9 cellular contexts compared by ENCODE assay signal in genomic region chr12:116537149-116537904, GRCh38. TPM values are rescaled to one million over a fixed set of nuclear protein-coding genes. Genes with fewer than 3 reads are reported as not detected.
DNase-seq lines count a peak whose midpoint lies in the region; ATAC-seq and TF ChIP-seq lines count a peak whose summit lies in the region.
"Had no signal": no experiment of that assay in that cellular context is flagged by ENCODE, and none has a peak within 500 bp of the region (broad histone marks: within the 10 kb centered on the region; RNA-seq: fewer than 3 reads in every experiment).

No MANE protein-coding gene starts in this region.

- POLR2A ChIA-PET in activated CD4-positive, alpha-beta T cell treated with anti-CD3 and anti-CD28 coated beads, Interleukin-2, amount 10 ng/mL, durations not matched to agents 7 days and 5 days (lab: Charles Lee) = no interaction called here

- H3K4me1 ChIP-seq in right cardiac atrium (ENCODE audit: control insufficient read depth, insufficient read depth, low read length) = peaks cover 5% of the 10 kb centered on the region

- intact Hi-C loops in activated CD4-positive, alpha-beta T cell treated with anti-CD3 and anti-CD28 coated beads, Interleukin-2, amount 10 ng/mL, durations not matched to agents 24 days and 14 days (cut with micrococcal nuclease) = no loop called here
- intact Hi-C loops in right cardiac atrium (cut with DNase I) = no loop called here

- no peak overlapping the region for H3K4me3 Mint-ChIP-seq in activated CD4-positive, alpha-beta T cell treated with anti-CD3 and anti-CD28 coated beads, Interleukin-2, amount 10 ng/mL, durations not matched to agents 24 days and 14 days
- no peak overlapping the region for H3K4me3 Mint-ChIP-seq in activated CD4-positive, alpha-beta T cell treated with anti-CD3 and anti-CD28 coated beads, Interleukin-2, amount 10 ng/mL, durations not matched to agents 7 days and 5 days
- H3K4me3 Mint-ChIP-seq in stimulated activated naive B cell treated with anti-CD40 and anti-IgM and Interleukin-4, amounts not matched to agents 10 μg/mL and 1 μg/mL and 100 μg/mL, for 72 hours = peak overlapping the region; percentile 76 to 77

- no peaks in the 10 kb centered on the region for H3K27me3 ChIP-seq in right cardiac atrium (ENCODE audit: control insufficient read depth, insufficient read depth)

- peaks cover 3% of the 10 kb centered on the region for H3K27me3 Mint-ChIP-seq in activated CD4-positive, alpha-beta T cell treated with anti-CD3 and anti-CD28 coated beads, Interleukin-2, amount 10 ng/mL, durations not matched to agents 24 days and 14 days
- peaks cover 1% of the 10 kb centered on the region for H3K27me3 Mint-ChIP-seq in activated CD4-positive, alpha-beta T cell treated with anti-CD3 and anti-CD28 coated beads, Interleukin-2, amount 10 ng/mL, durations not matched to agents 7 days and 5 days
- no peaks in the 10 kb centered on the region for H3K27me3 Mint-ChIP-seq in stimulated activated naive B cell treated with anti-CD40 and anti-IgM and Interleukin-4, amounts not matched to agents 10 μg/mL and 1 μg/mL and 100 μg/mL, for 72 hours

- H3K9me3 Mint-ChIP-seq in activated CD4-positive, alpha-beta T cell treated with anti-CD3 and anti-CD28 coated beads, Interleukin-2, amount 10 ng/mL, durations not matched to agents 24 days and 14 days = peaks cover 4% of the 10 kb centered on the region
- no peaks in the 10 kb centered on the region for H3K9me3 Mint-ChIP-seq in activated CD4-positive, alpha-beta T cell treated with anti-CD3 and anti-CD28 coated beads, Interleukin-2, amount 10 ng/mL, durations not matched to agents 7 days and 5 days
- H3K9me3 Mint-ChIP-seq in stimulated activated naive B cell treated with anti-CD40 and anti-IgM and Interleukin-4, amounts not matched to agents 10 μg/mL and 1 μg/mL and 100 μg/mL, for 72 hours = peaks cover 0 to 7% of the 10 kb centered on the region in 2 donors

- H3K9me3 ChIP-seq in right cardiac atrium (ENCODE audit: control insufficient read depth, low read length) = no peaks in the 10 kb centered on the region

- no peak overlapping the region for H3K4me3 ChIP-seq in right cardiac atrium (ENCODE audit: low read length)

- DNase-seq in activated CD4-positive, alpha-beta T cell treated with anti-CD3 and anti-CD28 coated beads, Interleukin-2, amount 10 ng/mL, durations not matched to agents 24 days and 14 days = no peak
- DNase-seq in activated CD4-positive, alpha-beta T cell treated with anti-CD3 and anti-CD28 coated beads, Interleukin-2, amount 10 ng/mL, durations not matched to agents 7 days and 5 days = no peak
- peak; percentile 76 for DNase-seq in stimulated activated naive B cell treated with anti-CD40 and anti-IgM and Interleukin-4, amounts not matched to agents 10 μg/mL and 1 μg/mL and 100 μg/mL, for 72 hours
- DNase-seq in right cardiac atrium = no peak
- no peak for DNase-seq in COLO829 (ENCODE audit: low spot score)
- DNase-seq in T-helper 9 cell = no peak
- DNase-seq: effector CD4-positive, alpha-beta T cell had no signal

- ATAC-seq in HG02678 (IDR thresholded peaks at IDR 0.05; ENCODE audit: unreplicated experiment) (peak; percentile 26), right cardiac atrium (no peak)
- ATAC-seq in stimulated activated naive B cell treated with anti-CD40 and anti-IgM and Interleukin-4, amounts not matched to agents 10 μg/mL and 1 μg/mL and 100 μg/mL, for 72 hours (replicated peaks) = peak; percentile 62 to 70

- CTCF ChIA-PET in activated CD4-positive, alpha-beta T cell treated with anti-CD3 and anti-CD28 coated beads, Interleukin-2, amount 10 ng/mL, durations not matched to agents 7 days and 5 days (lab: Charles Lee) = interaction anchor here (1.3 to 1.5 kb wide), 2 partner anchors 11 to 24 kb away, joined by 5 read pairs; no protein-coding TSS in a partner anchor

- peaks cover 2% of the 10 kb centered on the region for H3K36me3 Mint-ChIP-seq in activated CD4-positive, alpha-beta T cell treated with anti-CD3 and anti-CD28 coated beads, Interleukin-2, amount 10 ng/mL, durations not matched to agents 24 days and 14 days (ENCODE audit: low read depth)
- no peaks in the 10 kb centered on the region for H3K36me3 Mint-ChIP-seq in activated CD4-positive, alpha-beta T cell treated with anti-CD3 and anti-CD28 coated beads, Interleukin-2, amount 10 ng/mL, durations not matched to agents 7 days and 5 days (ENCODE audit: low read depth)
- peaks cover 0 to 3% of the 10 kb centered on the region in 2 donors for H3K36me3 Mint-ChIP-seq in stimulated activated naive B cell treated with anti-CD40 and anti-IgM and Interleukin-4, amounts not matched to agents 10 μg/mL and 1 μg/mL and 100 μg/mL, for 72 hours

- no peak overlapping the region for H3K27ac ChIP-seq in right cardiac atrium (ENCODE audit: low read length)

- 0 out of 2 replicates have a peak, but pooled peaks have one; percentile 25 for TF ChIP-seq POLR2A in Raji (IDR thresholded peaks at IDR 0.05; ENCODE audit: insufficient read depth, low read depth, low read length)

- 75% methylated on average over 15 of the region's 15 CpGs for WGBS in right cardiac atrium

- peaks cover 42% of the 10 kb centered on the region for H3K4me1 Mint-ChIP-seq in activated CD4-positive, alpha-beta T cell treated with anti-CD3 and anti-CD28 coated beads, Interleukin-2, amount 10 ng/mL, durations not matched to agents 24 days and 14 days
- H3K4me1 Mint-ChIP-seq in activated CD4-positive, alpha-beta T cell treated with anti-CD3 and anti-CD28 coated beads, Interleukin-2, amount 10 ng/mL, durations not matched to agents 7 days and 5 days = peaks cover 38% of the 10 kb centered on the region
- H3K4me1 Mint-ChIP-seq in stimulated activated naive B cell treated with anti-CD40 and anti-IgM and Interleukin-4, amounts not matched to agents 10 μg/mL and 1 μg/mL and 100 μg/mL, for 72 hours = peaks cover 56 to 74% of the 10 kb centered on the region in 2 donors

- peak overlapping the region; percentile 28 for H3K27ac Mint-ChIP-seq in activated CD4-positive, alpha-beta T cell treated with anti-CD3 and anti-CD28 coated beads, Interleukin-2, amount 10 ng/mL, durations not matched to agents 24 days and 14 days
- no peak overlapping the region for H3K27ac Mint-ChIP-seq in activated CD4-positive, alpha-beta T cell treated with anti-CD3 and anti-CD28 coated beads, Interleukin-2, amount 10 ng/mL, durations not matched to agents 7 days and 5 days
- H3K27ac Mint-ChIP-seq in stimulated activated naive B cell treated with anti-CD40 and anti-IgM and Interleukin-4, amounts not matched to agents 10 μg/mL and 1 μg/mL and 100 μg/mL, for 72 hours = peak overlapping the region; percentile 94

RNA-seq across cellular contexts. Expression of gene MAP1LC3B2, which starts 21.9 kb away (rescaled TPM):
- 0.68 TPM in 1 of 2 replicates, not detected in the other for total RNA-seq in activated CD4-positive, alpha-beta T cell treated with anti-CD3 and anti-CD28 coated beads, Interleukin-2, amount 10 ng/mL, durations not matched to agents 24 days and 14 days
- 1 to 10 TPM; 1.0 to 1.5 TPM for total RNA-seq in activated CD4-positive, alpha-beta T cell treated with anti-CD3 and anti-CD28 coated beads, Interleukin-2, amount 10 ng/mL, durations not matched to agents 7 days and 5 days
- total RNA-seq in right cardiac atrium = 1 to 10 TPM; 1.9 to 2.7 (median 2.2) TPM
- 2.9 TPM for polyA plus RNA-seq in right cardiac atrium

Comparison
In these comparisons a context has a peak if more than half of its experiments do, and no peak if none do; other contexts are left out.
1. H3K4me3 Mint-ChIP-seq: peak in stimulated activated naive B cell treated with anti-CD40 and anti-IgM and Interleukin-4, amounts not matched to agents 10 μg/mL and 1 μg/mL and 100 μg/mL, for 72 hours (2 of 2); none in activated CD4-positive, alpha-beta T cell treated with anti-CD3 and anti-CD28 coated beads, Interleukin-2, amount 10 ng/mL, durations not matched to agents 24 days and 14 days (single experiment) and activated CD4-positive, alpha-beta T cell treated with anti-CD3 and anti-CD28 coated beads, Interleukin-2, amount 10 ng/mL, durations not matched to agents 7 days and 5 days (single experiment).
2. ATAC-seq: peak in HG02678 (single experiment) and stimulated activated naive B cell treated with anti-CD40 and anti-IgM and Interleukin-4, amounts not matched to agents 10 μg/mL and 1 μg/mL and 100 μg/mL, for 72 hours (2 of 2); none in right cardiac atrium (0 of 2).